ENCODE assay signal across 8 cellular contexts in the genomic region with DNA sequence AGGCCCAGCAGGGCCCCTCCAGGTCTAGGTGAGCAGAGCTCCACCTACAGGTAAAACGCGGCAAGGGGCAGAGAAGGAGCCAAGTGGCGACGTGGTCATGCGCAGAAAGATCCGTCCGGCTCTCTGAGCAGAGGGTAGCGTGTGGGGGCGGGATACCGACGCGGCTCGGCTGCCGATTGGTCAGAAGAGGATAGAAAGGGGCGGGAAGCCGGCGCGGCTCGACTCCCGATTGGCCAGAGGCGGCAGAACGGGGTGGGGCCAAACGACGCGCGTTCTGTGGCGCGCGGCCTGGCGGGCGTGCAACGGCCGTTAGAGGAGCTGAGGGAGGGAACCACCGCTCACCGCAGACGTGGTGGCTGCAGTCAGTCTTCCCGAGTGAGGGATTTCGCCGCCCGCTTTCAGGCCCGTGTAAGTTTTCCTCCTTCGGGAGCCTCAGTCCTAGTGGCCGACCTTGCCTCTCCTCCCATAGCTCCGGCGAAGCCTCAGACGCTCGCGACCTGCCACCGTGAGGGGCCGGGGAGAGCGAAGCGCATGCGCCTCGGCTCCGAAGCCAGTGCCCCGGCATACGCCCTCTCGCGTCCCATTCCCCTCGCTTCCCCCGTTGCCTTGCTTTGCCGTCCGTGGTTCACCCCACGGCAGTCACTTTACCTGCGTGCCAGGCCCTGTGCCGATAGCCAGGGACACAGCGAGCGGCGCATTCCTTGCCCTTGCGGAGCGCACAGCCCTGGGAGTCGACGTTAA. TPM values are rescaled to one million over a fixed set of nuclear protein-coding genes. Genes with fewer than 3 reads are reported as not detected.
A peak's percentile ranks its signal among the peaks of the same experiment; 100 is the strongest.
DNase-seq lines count a peak whose midpoint lies in the region; ATAC-seq, FAIRE-seq and TF ChIP-seq lines count a peak whose summit lies in the region.

A gene with protein sequence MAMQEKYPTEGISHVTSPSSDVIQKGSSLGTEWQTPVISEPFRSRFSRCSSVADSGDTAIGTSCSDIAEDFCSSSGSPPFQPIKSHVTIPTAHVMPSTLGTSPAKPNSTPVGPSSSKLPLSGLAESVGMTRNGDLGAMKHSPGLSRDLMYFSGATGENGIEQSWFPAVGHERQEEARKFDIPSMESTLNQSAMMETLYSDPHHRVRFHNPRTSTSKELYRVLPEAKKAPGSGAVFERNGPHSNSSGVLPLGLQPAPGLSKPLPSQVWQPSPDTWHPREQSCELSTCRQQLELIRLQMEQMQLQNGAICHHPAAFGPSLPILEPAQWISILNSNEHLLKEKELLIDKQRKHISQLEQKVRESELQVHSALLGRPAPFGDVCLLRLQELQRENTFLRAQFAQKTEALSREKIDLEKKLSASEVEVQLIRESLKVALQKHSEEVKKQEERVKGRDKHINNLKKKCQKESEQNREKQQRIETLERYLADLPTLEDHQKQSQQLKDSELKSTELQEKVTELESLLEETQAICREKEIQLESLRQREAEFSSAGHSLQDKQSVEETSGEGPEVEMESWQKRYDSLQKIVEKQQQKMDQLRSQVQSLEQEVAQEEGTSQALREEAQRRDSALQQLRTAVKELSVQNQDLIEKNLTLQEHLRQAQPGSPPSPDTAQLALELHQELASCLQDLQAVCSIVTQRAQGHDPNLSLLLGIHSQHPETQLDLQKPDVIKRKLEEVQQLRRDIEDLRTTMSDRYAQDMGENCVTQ (plus strand): TSS at position 298 of the 741 bp plus-strand sequence. CDS start 5,584 bp downstream, outside the sequence.

- H3K27me3 Mint-ChIP-seq in Caco-2 (ENCODE audit: insufficient read depth, unreplicated experiment): no peaks in the 10 kb centered on the region

- peak; percentile 97 for FAIRE-seq in HTR-8/SVneo (lab: Jason Lieb, UNC)

- intact Hi-C loops in Caco-2 (cut with micrococcal nuclease; ENCODE audit: unreplicated experiment): loop anchor here (1.0 to 5.0 kb wide), 3 partner anchors 42 to 65 kb away; a partner anchor contains a TSS

- H3K9me3 Mint-ChIP-seq in Caco-2 (ENCODE audit: unreplicated experiment): no peaks in the 10 kb centered on the region

- peak; percentile 66 to 83 for TF ChIP-seq CTCF in Caco-2 (IDR thresholded peaks at IDR 0.05; ENCODE audit: insufficient read depth in 1 of 2, low read depth in 1 of 2, low read length in 1 of 2, severe bottlenecking in 1 of 2, unreplicated experiment in 1 of 2)

- peaks cover 23% of the 10 kb centered on the region for H3K4me1 Mint-ChIP-seq in Caco-2 (ENCODE audit: low read depth, unreplicated experiment)

- CTCF ChIA-PET in Caco-2 (lab: Charles Lee): interaction anchor here (0.6 to 3.7 kb wide), 29 partner anchors 9 to 920 kb away, joined by 3 to 58 read pairs (median 4); a partner anchor contains a TSS

- peak within 1 kb of the TSS; percentile 84 for H3K27ac ChIP-seq in effector memory CD4-positive, alpha-beta T cell (ENCODE audit: insufficient read depth, low read length, poor library complexity, severe bottlenecking)

- peaks cover 7% of the 10 kb centered on the region for H3K4me1 ChIP-seq in Caco-2
- peaks cover 9% of the 10 kb centered on the region for H3K4me1 ChIP-seq in effector memory CD4-positive, alpha-beta T cell (ENCODE audit: control insufficient read depth, insufficient read depth, low read length, poor library complexity, severe bottlenecking)

- no peaks in the 10 kb centered on the region for H3K27me3 ChIP-seq in Caco-2 (replicated peaks; ENCODE audit: control insufficient read depth, insufficient read depth, low read length)
- no peaks in the 10 kb centered on the region for H3K27me3 ChIP-seq in effector memory CD4-positive, alpha-beta T cell (replicated peaks; ENCODE audit: control insufficient read depth, insufficient read depth, low read length, poor library complexity, severe bottlenecking)

- H3K27ac Mint-ChIP-seq in Caco-2 (ENCODE audit: unreplicated experiment): peak within 1 kb of the TSS; percentile 89

- H3K4me3 ChIP-seq in Caco-2 (ENCODE audit: low read depth, low read length): peak within 1 kb of the TSS; percentile 95
- peak within 1 kb of the TSS; percentile 88 for H3K4me3 ChIP-seq in effector memory CD4-positive, alpha-beta T cell (ENCODE audit: insufficient read depth, low read depth, low read length, poor library complexity, severe bottlenecking)

- H3K36me3 ChIP-seq in Caco-2 (ENCODE audit: control insufficient read depth, insufficient read depth, low read length): no peaks in the 10 kb centered on the region
- no peaks in the 10 kb centered on the region for H3K36me3 ChIP-seq in effector memory CD4-positive, alpha-beta T cell (ENCODE audit: control insufficient read depth, insufficient read depth, low read length)

- peaks cover 13% of the 10 kb centered on the region for H3K36me3 Mint-ChIP-seq in Caco-2 (ENCODE audit: insufficient read depth, unreplicated experiment)

- TSS peak; percentile 28 for BruUV-seq in Caco-2 (replicated peaks; lab: Mats Ljungman, UMichigan)

- POLR2A ChIA-PET in Caco-2 (lab: Charles Lee): interaction anchor here (0.6 to 1.4 kb wide), 7 partner anchors 27 to 388 kb away, joined by 3 to 10 read pairs (median 4); a partner anchor contains a TSS

- H3K4me3 Mint-ChIP-seq in Caco-2 (ENCODE audit: unreplicated experiment): peak within 1 kb of the TSS; percentile 88

- no peaks in the 10 kb centered on the region for H3K9me3 ChIP-seq in Caco-2
- no peaks in the 10 kb centered on the region for H3K9me3 ChIP-seq in effector memory CD4-positive, alpha-beta T cell (ENCODE audit: control insufficient read depth, low read length)

- ATAC-seq in GM21367 (IDR thresholded peaks at IDR 0.05; ENCODE audit: unreplicated experiment): peak; percentile 80

- peak; percentile 96 for DNase-seq in Caco-2
- peak; percentile 96 for DNase-seq in HTR-8/SVneo (ENCODE audit: insufficient read length, low spot score)
- peak; percentile 95 for DNase-seq in NOMO-1 treated with DMSO at 0.1 percent for 48 hours (lab: John Stamatoyannopoulos, UW; ENCODE audit: unreplicated experiment)
- peak; percentile 96 to 97 for DNase-seq in activated CD8-positive, alpha-beta memory T cell treated with anti-CD3 and anti-CD28 coated beads for 4 hours (ENCODE audit: low read depth in 2 of 2)
- peak; percentile 96 to 99 (median 97) for DNase-seq in effector memory CD4-positive, alpha-beta T cell
- DNase-seq in lung microvascular endothelial cell (ENCODE audit: low read depth in 2 of 2): peak; percentile 99
- DNase-seq in stimulated activated CD4-positive, alpha-beta T cell treated with anti-CD3 and anti-CD28 coated beads, TNF-alpha, amount 100 ng/mL, for 48 hours (ENCODE audit: low read depth in 3 of 3): peak; percentile 96 to 98 (median 97)

RNA-seq across cellular contexts. Expression of the gene that starts here (rescaled TPM):
- total RNA-seq in Caco-2 (2022) (19.7 and 22.4 TPM in 2 replicates), lung microvascular endothelial cell (4.2 and 4.8 TPM in 2 replicates)

Comparison
In these comparisons a context has a peak if more than half of its experiments do, and no peak if none do; other contexts are left out.
1. Peak in every context shown above with its lines: DNase-seq, ATAC-seq, H3K4me3 ChIP-seq and H3K27ac ChIP-seq.